ENCODE assay signal across 23 cellular contexts in genomic region chr6:46218457-46218856, GRCh38. TPM values are rescaled to one million over a fixed set of nuclear protein-coding genes. Genes with fewer than 3 reads are reported as not detected.
A peak's percentile ranks its signal among the peaks of the same experiment; 100 is the strongest.
DNase-seq lines count a peak whose midpoint lies in the region; ATAC-seq and TF ChIP-seq lines count a peak whose summit lies in the region.
"Had no signal": no experiment of that assay in that cellular context is flagged by ENCODE, and none has a peak within 500 bp of the region (broad histone marks: within the 10 kb centered on the region; RNA-seq: fewer than 3 reads in every experiment).

No MANE protein-coding gene starts in this region.

- H3K36me3 ChIP-seq in prostate gland = no peaks in the 10 kb centered on the region
- H3K36me3 ChIP-seq in thoracic aorta = no peaks in the 10 kb centered on the region
- H3K36me3 ChIP-seq: SJSA1 had no signal

- no peaks in the 10 kb centered on the region for H3K36me3 Mint-ChIP-seq in activated T-helper 17 cell treated with anti-CD3 and anti-CD28 coated beads, Interleukin-2, amount 50 U/mL, for 72 hours (ENCODE audit: low read depth)
- H3K36me3 Mint-ChIP-seq: activated naive CD4-positive, alpha-beta T cell treated with anti-CD3 and anti-CD28 coated beads, Interleukin-2, amount 50 U/mL, for 24 hours; CD4-positive, CD25-positive, alpha-beta regulatory T cell had no signal

- ATAC-seq in activated T-helper 17 cell treated with anti-CD3 and anti-CD28 coated beads, Interleukin-2, amount 50 U/mL, for 72 hours (replicated peaks) = no peak
- ATAC-seq in thoracic aorta (ENCODE audit: insufficient number of reproducible peaks, low FRiP score, low read depth) = no peak

- H3K9me3 Mint-ChIP-seq in activated T-helper 17 cell treated with anti-CD3 and anti-CD28 coated beads, Interleukin-2, amount 50 U/mL, for 72 hours = no peaks in the 10 kb centered on the region
- H3K9me3 Mint-ChIP-seq: activated CD4-positive, alpha-beta memory T cell treated with anti-CD3 and anti-CD28 coated beads for 36 hours; activated naive CD4-positive, alpha-beta T cell treated with anti-CD3 and anti-CD28 coated beads, Interleukin-2, amount 50 U/mL, for 24 hours; stimulated activated naive CD8-positive, alpha-beta T cell treated with anti-CD3 and anti-CD28 coated beads, Interleukin-15, amount 100 ng/mL, for 72 hours had no signal

- H3K9me3 ChIP-seq in prostate gland = no peaks in the 10 kb centered on the region
- no peaks in the 10 kb centered on the region for H3K9me3 ChIP-seq in thoracic aorta
- H3K9me3 ChIP-seq: SJSA1 had no signal

- peaks cover 4% of the 10 kb centered on the region for H3K27me3 Mint-ChIP-seq in activated T-helper 17 cell treated with anti-CD3 and anti-CD28 coated beads, Interleukin-2, amount 50 U/mL, for 72 hours
- H3K27me3 Mint-ChIP-seq: activated CD4-positive, alpha-beta memory T cell treated with anti-CD3 and anti-CD28 coated beads for 36 hours; stimulated activated naive CD8-positive, alpha-beta T cell treated with anti-CD3 and anti-CD28 coated beads, Interleukin-15, amount 100 ng/mL, for 72 hours had no signal

- H3K4me3 ChIP-seq in coronary artery (no peak overlapping the region), prostate gland (no peak overlapping the region), thoracic aorta (no peak overlapping the region)
- H3K4me3 ChIP-seq: SJSA1 had no signal

- no peak overlapping the region for H3K4me3 Mint-ChIP-seq in activated T-helper 17 cell treated with anti-CD3 and anti-CD28 coated beads, Interleukin-2, amount 50 U/mL, for 72 hours
- H3K4me3 Mint-ChIP-seq: activated CD4-positive, alpha-beta memory T cell treated with anti-CD3 and anti-CD28 coated beads for 36 hours; activated naive CD4-positive, alpha-beta T cell treated with anti-CD3 and anti-CD28 coated beads, Interleukin-2, amount 50 U/mL, for 24 hours; CD4-positive, CD25-positive, alpha-beta regulatory T cell; stimulated activated naive CD8-positive, alpha-beta T cell treated with anti-CD3 and anti-CD28 coated beads, Interleukin-15, amount 100 ng/mL, for 72 hours had no signal

- TF ChIP-seq POLR2A in prostate gland (IDR thresholded peaks at IDR 0.05) = no peak

- intact Hi-C loops in prostate gland (cut with DNase I) = loop anchor here (5.0 kb wide), 1 partner anchor 289 kb away; no protein-coding TSS in a partner anchor

- WGBS in prostate gland = 98% methylated on average over 2 of the region's 2 CpGs

- peaks cover 4% of the 10 kb centered on the region for H3K4me1 Mint-ChIP-seq in activated T-helper 17 cell treated with anti-CD3 and anti-CD28 coated beads, Interleukin-2, amount 50 U/mL, for 72 hours
- H3K4me1 Mint-ChIP-seq: CD4-positive, CD25-positive, alpha-beta regulatory T cell had no signal

- H3K27ac ChIP-seq in coronary artery (peak overlapping the region; percentile 93 to 98), prostate gland (peak overlapping the region; percentile 25 to 64), thoracic aorta (peak overlapping the region; percentile 88 to 90)
- H3K27ac ChIP-seq: epithelial cell of prostate, SJSA1 had no signal

- peak overlapping the region; percentile 33 for H3K27ac Mint-ChIP-seq in activated T-helper 17 cell treated with anti-CD3 and anti-CD28 coated beads, Interleukin-2, amount 50 U/mL, for 72 hours
- H3K27ac Mint-ChIP-seq: activated CD4-positive, alpha-beta memory T cell treated with anti-CD3 and anti-CD28 coated beads for 36 hours; activated naive CD4-positive, alpha-beta T cell treated with anti-CD3 and anti-CD28 coated beads, Interleukin-2, amount 50 U/mL, for 24 hours; stimulated activated naive CD8-positive, alpha-beta T cell treated with anti-CD3 and anti-CD28 coated beads, Interleukin-15, amount 100 ng/mL, for 72 hours had no signal

- H3K27me3 ChIP-seq in prostate gland (replicated peaks; ENCODE audit: insufficient read depth) (no peaks in the 10 kb centered on the region), thoracic aorta (replicated peaks; ENCODE audit: insufficient read depth) (no peaks in the 10 kb centered on the region)
- H3K27me3 ChIP-seq: SJSA1 had no signal

- TF ChIP-seq CTCF in coronary artery (IDR thresholded peaks at IDR 0.05) (no peak), prostate gland (IDR thresholded peaks at IDR 0.05) (no peak), thoracic aorta (IDR thresholded peaks at IDR 0.05) (no peak)

- DNase-seq in coronary artery (ENCODE audit: low spot score) (no peak), prostate gland (ENCODE audit: low spot score) (no peak), thoracic aorta (ENCODE audit: low spot score) (no peak), ureter (ENCODE audit: low spot score) (no peak), HK-2 (ENCODE audit: unreplicated experiment) (no peak), NCI-H446 treated with DMSO at 0.1 percent for 48 hours (lab: John Stamatoyannopoulos, UW) (no peak), KG1 (lab: John Stamatoyannopoulos, UW) (no peak)
- DNase-seq: activated CD4-positive, alpha-beta memory T cell treated with anti-CD3 and anti-CD28 coated beads for 36 hours; activated CD4-positive, CD25-positive, alpha-beta regulatory T cell treated with anti-CD3 and anti-CD28 coated beads, Interleukin-2, amount 50 U/mL, for 72 hours; activated CD8-positive, alpha-beta memory T cell treated with anti-CD3 and anti-CD28 coated beads, Interleukin-2, amount 50 U/mL, for 48 hours; CD4-positive, CD25-positive, alpha-beta regulatory T cell; effector CD8-positive, alpha-beta T cell; HCEC 1CT; mesendoderm; NCI-H2029; NCI-H69; stimulated activated naive CD8-positive, alpha-beta T cell treated with anti-CD3 and anti-CD28 coated beads, Interleukin-15, amount 100 ng/mL, for 72 hours had no signal

- H3K4me1 ChIP-seq in prostate gland (replicated peaks) (no peaks in the 10 kb centered on the region), thoracic aorta (ENCODE audit: control insufficient read depth in 1 of 2, low read depth in 2 of 2) (peaks cover 25 to 40% of the 10 kb centered on the region in 2 donors)
- H3K4me1 ChIP-seq: SJSA1 had no signal

RNA-seq across cellular contexts. Expression of gene ENPP5, which starts 47.7 kb away (rescaled TPM):
- under 1 TPM in 1 of 2 donors, not detected in 1; 0.45 TPM for total RNA-seq in activated T-helper 17 cell treated with anti-CD3 and anti-CD28 coated beads, Interleukin-2, amount 50 U/mL, for 72 hours
- total RNA-seq in prostate gland = 10 to 100 TPM; 45.7 to 90.1 TPM
- 1 to 10 TPM; 2.7 to 9.4 TPM for total RNA-seq in thoracic aorta
- 12.5 TPM for total RNA-seq in ureter
- total RNA-seq: CD4-positive, CD25-positive, alpha-beta regulatory T cell; HT1080; T-helper 1 cell treated with Interleukin-12 subunit alpha and Interleukin-12 subunit beta and Interleukin-4 antibody, amounts not matched to agents 30 ng/mL and 1 ng/mL, for 36 hours had no signal

Comparison
In these comparisons a context has a peak if more than half of its experiments do, and no peak if none do; other contexts are left out.
1. H3K27ac ChIP-seq: peak in every context shown above with its lines; median percentile 96 in coronary artery; 89 in thoracic aorta; 44 in prostate gland.